ENCODE assay signal across 29 cellular contexts in the genomic region with DNA sequence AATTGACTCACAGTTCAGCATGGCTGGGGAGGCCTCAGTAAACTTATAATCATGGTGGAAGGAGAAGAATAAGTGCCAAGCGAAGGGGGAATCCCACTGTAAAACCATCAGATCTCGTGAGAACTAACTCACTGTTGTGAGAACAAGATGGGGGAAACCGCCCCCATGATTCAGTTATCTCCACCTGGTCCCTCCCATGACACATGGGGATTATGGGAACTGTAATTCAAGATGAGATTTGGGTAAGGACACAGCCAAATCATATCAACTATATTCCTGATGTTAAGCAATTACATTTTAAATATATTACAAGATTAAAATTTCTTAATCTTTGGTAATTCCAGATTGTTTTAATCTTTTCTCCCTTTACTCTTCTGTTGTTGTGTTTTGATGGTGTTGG.
"Had no signal": no experiment of that assay in that cellular context is flagged by ENCODE, and none has a peak within 500 bp of the region (broad histone marks: within the 10 kb centered on the region; RNA-seq: fewer than 3 reads in every experiment).

No MANE protein-coding gene starts in this region.

- H3K9me3 Mint-ChIP-seq: activated B cell treated with CpG ODN at 0.5 μM for 24 hours; activated naive CD4-positive, alpha-beta T cell treated with anti-CD3 and anti-CD28 coated beads for 36 hours; activated naive CD4-positive, alpha-beta T cell treated with anti-CD3 and anti-CD28 coated beads, Interleukin-2, amount 50 U/mL, for 24 hours; activated naive CD8-positive, alpha-beta T cell treated with anti-CD3 and anti-CD28 coated beads for 36 hours; activated naive CD8-positive, alpha-beta T cell treated with anti-CD3 and anti-CD28 coated beads, Interleukin-2, amount 50 U/mL, for 24 hours; activated T-helper 1 cell treated with anti-CD3 and anti-CD28 coated beads, Interleukin-12 subunit alpha, Interleukin-12 subunit beta, Interleukin-2, Interleukin-4 antibody, amounts not matched to agents 30 ng/mL and 10 ng/mL and 1 ng/mL, durations not matched to agents 14 hours and 24 hours and 36 hours; activated T-helper 2 cell treated with anti-CD3 and anti-CD28 coated beads, Interferon-gamma antibody, Interleukin-2, Interleukin-4, amounts not matched to agents 10 μg/mL and 5 μg/mL and 100 μg/mL, durations not matched to agents 14 hours and 24 hours and 36 hours had no signal

- H3K36me3 Mint-ChIP-seq: activated CD8-positive, alpha-beta memory T cell treated with anti-CD3 and anti-CD28 coated beads, Interleukin-2, amount 10 ng/mL, durations not matched to agents 7 days and 5 days; activated naive CD4-positive, alpha-beta T cell treated with anti-CD3 and anti-CD28 coated beads, Interleukin-2, amount 50 U/mL, for 24 hours; activated naive CD8-positive, alpha-beta T cell treated with anti-CD3 and anti-CD28 coated beads for 36 hours had no signal

- H3K4me3 ChIP-seq: adrenal gland, body of pancreas, colonic mucosa, esophagus squamous epithelium, gastroesophageal sphincter, heart right ventricle had no signal

- H3K4me3 Mint-ChIP-seq: activated B cell treated with CpG ODN at 0.5 μM for 24 hours; activated CD8-positive, alpha-beta memory T cell treated with anti-CD3 and anti-CD28 coated beads, Interleukin-2, amount 10 ng/mL, durations not matched to agents 7 days and 5 days; activated CD8-positive, alpha-beta T cell treated with anti-CD3 and anti-CD28 coated beads, Interleukin-2, amount 10 ng/mL, durations not matched to agents 7 days and 5 days; activated naive CD4-positive, alpha-beta T cell treated with anti-CD3 and anti-CD28 coated beads for 36 hours; activated naive CD4-positive, alpha-beta T cell treated with anti-CD3 and anti-CD28 coated beads, Interleukin-2, amount 50 U/mL, for 24 hours; activated naive CD8-positive, alpha-beta T cell treated with anti-CD3 and anti-CD28 coated beads for 36 hours; activated naive CD8-positive, alpha-beta T cell treated with anti-CD3 and anti-CD28 coated beads, Interleukin-2, amount 50 U/mL, for 24 hours; activated T-helper 1 cell treated with anti-CD3 and anti-CD28 coated beads, Interleukin-12 subunit alpha, Interleukin-12 subunit beta, Interleukin-2, Interleukin-4 antibody, amounts not matched to agents 30 ng/mL and 10 ng/mL and 1 ng/mL, durations not matched to agents 14 hours and 24 hours and 36 hours had no signal

- DNase-seq: activated B cell treated with CpG ODN at 0.5 μM for 24 hours; activated CD4-positive, alpha-beta T cell treated with anti-CD3 and anti-CD28 coated beads for 48 hours; activated CD4-positive, alpha-beta T cell treated with anti-CD3 and anti-CD28 coated beads, Interleukin-2, amount 50 U/mL, for 1 hour; activated CD4-positive, alpha-beta T cell treated with anti-CD3 and anti-CD28 coated beads, Interleukin-2, amount 50 U/mL, for 48 hours; activated CD8-positive, alpha-beta memory T cell treated with anti-CD3 and anti-CD28 coated beads, Interleukin-2, amount 10 ng/mL, durations not matched to agents 7 days and 5 days; activated CD8-positive, alpha-beta memory T cell treated with anti-CD3 and anti-CD28 coated beads, Interleukin-2, amount 50 U/mL, for 4 hours; activated CD8-positive, alpha-beta T cell treated with anti-CD3 and anti-CD28 coated beads, Interleukin-2, amount 10 ng/mL, durations not matched to agents 7 days and 5 days; activated effector memory CD4-positive, alpha-beta T cell treated with anti-CD3 and anti-CD28 coated beads, Interleukin-2, amount 50 U/mL, for 16 hours; activated naive CD4-positive, alpha-beta T cell treated with anti-CD3 and anti-CD28 coated beads for 36 hours; activated naive CD8-positive, alpha-beta T cell treated with anti-CD3 and anti-CD28 coated beads for 36 hours; activated naive CD8-positive, alpha-beta T cell treated with anti-CD3 and anti-CD28 coated beads, Interleukin-2, amount 50 U/mL, for 24 hours; activated T-cell treated with anti-CD3 and anti-CD28 coated beads, Interleukin-2, amount 50 U/mL, for 1 hour; activated T-cell treated with anti-CD3 and anti-CD28 coated beads, Interleukin-2, amount 50 U/mL, for 48 hours; adrenal gland; amygdala; aorta; body of pancreas; caudate nucleus; colonic mucosa; effector CD8-positive, alpha-beta T cell; esophagus squamous epithelium; foreskin melanocyte; heart right ventricle; T-helper 2 cell had no signal

- H3K27me3 ChIP-seq: adrenal gland, body of pancreas, colonic mucosa, esophagus squamous epithelium, gastroesophageal sphincter, heart right ventricle had no signal

- H3K36me3 ChIP-seq: adrenal gland, colonic mucosa, gastroesophageal sphincter had no signal

- H3K27me3 Mint-ChIP-seq: activated B cell treated with CpG ODN at 0.5 μM for 24 hours; activated naive CD8-positive, alpha-beta T cell treated with anti-CD3 and anti-CD28 coated beads, Interleukin-2, amount 50 U/mL, for 24 hours had no signal

- H3K27ac ChIP-seq: adrenal gland, body of pancreas, colonic mucosa, esophagus squamous epithelium, gastroesophageal sphincter had no signal

- ATAC-seq: activated CD4-positive, CD25-positive, alpha-beta regulatory T cell treated with anti-CD3 and anti-CD28 coated beads, Interleukin-2, amount 50 U/mL, for 24 hours; activated CD8-positive, alpha-beta memory T cell treated with anti-CD3 and anti-CD28 coated beads, Interleukin-2, amount 10 ng/mL, durations not matched to agents 7 days and 5 days; activated CD8-positive, alpha-beta T cell treated with anti-CD3 and anti-CD28 coated beads, Interleukin-2, amount 10 ng/mL, durations not matched to agents 7 days and 5 days; activated naive CD8-positive, alpha-beta T cell treated with anti-CD3 and anti-CD28 coated beads, Interleukin-2, amount 50 U/mL, for 24 hours; body of pancreas; gastroesophageal sphincter; heart right ventricle had no signal

- H3K27ac Mint-ChIP-seq: activated B cell treated with CpG ODN at 0.5 μM for 24 hours; activated CD8-positive, alpha-beta memory T cell treated with anti-CD3 and anti-CD28 coated beads, Interleukin-2, amount 10 ng/mL, durations not matched to agents 7 days and 5 days; activated CD8-positive, alpha-beta T cell treated with anti-CD3 and anti-CD28 coated beads, Interleukin-2, amount 10 ng/mL, durations not matched to agents 7 days and 5 days; activated naive CD4-positive, alpha-beta T cell treated with anti-CD3 and anti-CD28 coated beads for 36 hours; activated naive CD4-positive, alpha-beta T cell treated with anti-CD3 and anti-CD28 coated beads, Interleukin-2, amount 50 U/mL, for 24 hours; activated naive CD8-positive, alpha-beta T cell treated with anti-CD3 and anti-CD28 coated beads for 36 hours; activated naive CD8-positive, alpha-beta T cell treated with anti-CD3 and anti-CD28 coated beads, Interleukin-2, amount 50 U/mL, for 24 hours; activated T-helper 1 cell treated with anti-CD3 and anti-CD28 coated beads, Interleukin-12 subunit alpha, Interleukin-12 subunit beta, Interleukin-2, Interleukin-4 antibody, amounts not matched to agents 30 ng/mL and 10 ng/mL and 1 ng/mL, durations not matched to agents 14 hours and 24 hours and 36 hours; activated T-helper 2 cell treated with anti-CD3 and anti-CD28 coated beads, Interferon-gamma antibody, Interleukin-2, Interleukin-4, amounts not matched to agents 10 μg/mL and 5 μg/mL and 100 μg/mL, durations not matched to agents 14 hours and 24 hours and 36 hours had no signal

- H3K4me1 Mint-ChIP-seq: activated B cell treated with CpG ODN at 0.5 μM for 24 hours; activated CD8-positive, alpha-beta memory T cell treated with anti-CD3 and anti-CD28 coated beads, Interleukin-2, amount 10 ng/mL, durations not matched to agents 7 days and 5 days; activated naive CD4-positive, alpha-beta T cell treated with anti-CD3 and anti-CD28 coated beads, Interleukin-2, amount 50 U/mL, for 24 hours; activated naive CD8-positive, alpha-beta T cell treated with anti-CD3 and anti-CD28 coated beads for 36 hours; activated naive CD8-positive, alpha-beta T cell treated with anti-CD3 and anti-CD28 coated beads, Interleukin-2, amount 50 U/mL, for 24 hours had no signal

- H3K4me1 ChIP-seq: adrenal gland, body of pancreas, esophagus squamous epithelium, gastroesophageal sphincter had no signal

- H3K9me3 ChIP-seq: adrenal gland, body of pancreas, colonic mucosa, esophagus squamous epithelium, gastroesophageal sphincter, heart right ventricle had no signal
